25 cellular contexts compared by ENCODE assay signal in the genomic region with DNA sequence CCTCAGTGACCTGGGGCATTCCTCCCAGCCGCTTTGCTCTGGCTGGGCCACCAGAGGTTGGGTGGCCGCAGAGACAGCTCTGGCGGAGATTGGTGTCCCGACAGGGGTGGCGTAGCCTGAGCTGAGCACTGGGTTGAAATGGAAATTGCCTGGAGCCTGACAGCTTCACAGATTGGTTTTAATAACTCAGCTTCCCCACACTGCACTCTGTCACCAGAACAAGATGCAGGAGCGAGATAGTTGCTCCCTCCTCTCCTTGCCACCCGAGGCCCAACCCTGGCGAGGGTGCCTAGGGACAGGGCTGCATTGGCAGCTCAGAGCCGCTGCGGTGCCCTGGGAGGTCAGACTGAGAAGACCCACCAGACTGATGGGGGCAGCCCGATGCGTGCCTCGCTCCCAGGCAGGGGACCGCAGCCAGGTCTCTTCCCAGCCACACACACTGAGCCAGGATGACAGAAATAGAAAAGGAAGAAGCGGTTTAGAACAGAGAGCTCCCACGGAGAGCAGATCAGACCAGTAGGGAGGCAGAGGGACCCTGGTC.
"Had no signal": no experiment of that assay in that cellular context is flagged by ENCODE, and none has a peak within 500 bp of the region (broad histone marks: within the 10 kb centered on the region; RNA-seq: fewer than 3 reads in every experiment).

No MANE protein-coding gene starts in this region.

- H3K4me1 Mint-ChIP-seq: activated CD8-positive, alpha-beta memory T cell treated with anti-CD3 and anti-CD28 coated beads, Interleukin-2, amount 10 ng/mL, durations not matched to agents 7 days and 5 days had no signal

- H3K9me3 ChIP-seq: thoracic aorta had no signal

- DNase-seq: activated CD4-positive, alpha-beta T cell treated with anti-CD3 and anti-CD28 coated beads for 36 hours; activated CD4-positive, CD25-positive, alpha-beta regulatory T cell; activated CD8-positive, alpha-beta memory T cell treated with anti-CD3 and anti-CD28 coated beads, Interleukin-2, amount 10 ng/mL, durations not matched to agents 7 days and 5 days; activated CD8-positive, alpha-beta T cell treated with anti-CD3 and anti-CD28 coated beads, Interleukin-2, amount 10 ng/mL, durations not matched to agents 7 days and 5 days; activated naive CD4-positive, alpha-beta T cell treated with Interleukin-2 at 50 U/mL for 16 hours; activated T-cell treated with anti-CD3 and anti-CD28 coated beads, Interleukin-2, amount 50 U/mL, for 48 hours; mammary epithelial cell; naive thymus-derived CD4-positive, alpha-beta T cell; stimulated activated CD4-positive, alpha-beta T cell treated with anti-CD3 and anti-CD28 coated beads, Interleukin-12 subunit alpha, Interleukin-12 subunit beta, amount 100 ng/mL, for 4 hours; stimulated activated CD4-positive, alpha-beta T cell treated with anti-CD3 and anti-CD28 coated beads, Interleukin-4, amount 100 ng/mL, for 24 hours; trophoblast cell had no signal

- H3K27ac ChIP-seq: neural progenitor cell, skin epidermis, thoracic aorta had no signal

- H2AFZ ChIP-seq: neural progenitor cell had no signal

- H3K27me3 ChIP-seq: neural progenitor cell had no signal

- H3K4me2 ChIP-seq: neural progenitor cell had no signal

- H3K27ac Mint-ChIP-seq: activated CD4-positive, alpha-beta T cell treated with anti-CD3 and anti-CD28 coated beads for 36 hours; activated CD8-positive, alpha-beta memory T cell treated with anti-CD3 and anti-CD28 coated beads, Interleukin-2, amount 10 ng/mL, durations not matched to agents 7 days and 5 days; activated CD8-positive, alpha-beta T cell treated with anti-CD3 and anti-CD28 coated beads, Interleukin-2, amount 10 ng/mL, durations not matched to agents 7 days and 5 days; activated naive CD8-positive, alpha-beta T cell; activated T-helper 2 cell treated with anti-CD3 and anti-CD28 coated beads, Interferon-gamma antibody, Interleukin-2, Interleukin-4, amounts not matched to agents 10 μg/mL and 5 μg/mL and 100 μg/mL, durations not matched to agents 14 hours and 24 hours and 36 hours; mesothelial cell of epicardium; neural progenitor cell; progenitor cell of endocrine pancreas; stimulated activated effector memory CD8-positive, alpha-beta T cell treated with anti-CD3 and anti-CD28 coated beads, Interleukin-12 subunit alpha, Interleukin-12 subunit beta, amount 100 ng/mL, for 72 hours; stimulated activated naive CD8-positive, alpha-beta T cell treated with anti-CD3 and anti-CD28 coated beads, Interleukin-15, Interleukin-2, amounts not matched to agents 100 ng/mL and 50 ng/mL, for 24 hours had no signal

- FAIRE-seq: endothelial cell of umbilical vein, islet of Langerhans, urothelium cell line had no signal

- H3K27me3 Mint-ChIP-seq: activated CD4-positive, alpha-beta T cell treated with anti-CD3 and anti-CD28 coated beads for 36 hours; activated CD8-positive, alpha-beta memory T cell treated with anti-CD3 and anti-CD28 coated beads, Interleukin-2, amount 10 ng/mL, durations not matched to agents 7 days and 5 days; activated naive CD8-positive, alpha-beta T cell; naive thymus-derived CD4-positive, alpha-beta T cell; progenitor cell of endocrine pancreas; stimulated activated naive CD8-positive, alpha-beta T cell treated with anti-CD3 and anti-CD28 coated beads, Interleukin-15, Interleukin-2, amounts not matched to agents 100 ng/mL and 50 ng/mL, for 24 hours had no signal

- H3K9me3 Mint-ChIP-seq: activated T-helper 2 cell treated with anti-CD3 and anti-CD28 coated beads, Interferon-gamma antibody, Interleukin-2, Interleukin-4, amounts not matched to agents 10 μg/mL and 5 μg/mL and 100 μg/mL, durations not matched to agents 14 hours and 24 hours and 36 hours; mesothelial cell of epicardium; naive thymus-derived CD4-positive, alpha-beta T cell; neural progenitor cell; stimulated activated effector memory CD8-positive, alpha-beta T cell treated with anti-CD3 and anti-CD28 coated beads, Interleukin-12 subunit alpha, Interleukin-12 subunit beta, amount 100 ng/mL, for 72 hours; stimulated activated naive CD8-positive, alpha-beta T cell treated with anti-CD3 and anti-CD28 coated beads, Interleukin-15, Interleukin-2, amounts not matched to agents 100 ng/mL and 50 ng/mL, for 24 hours had no signal

- ATAC-seq: activated CD4-positive, alpha-beta T cell treated with anti-CD3 and anti-CD28 coated beads for 36 hours; activated CD8-positive, alpha-beta memory T cell treated with anti-CD3 and anti-CD28 coated beads, Interleukin-2, amount 10 ng/mL, durations not matched to agents 7 days and 5 days; activated CD8-positive, alpha-beta T cell treated with anti-CD3 and anti-CD28 coated beads, Interleukin-2, amount 10 ng/mL, durations not matched to agents 7 days and 5 days; naive thymus-derived CD4-positive, alpha-beta T cell; sciatic nerve; stimulated activated effector memory CD8-positive, alpha-beta T cell treated with anti-CD3 and anti-CD28 coated beads, Interleukin-12 subunit alpha, Interleukin-12 subunit beta, amount 100 ng/mL, for 72 hours had no signal

- H3K4me3 ChIP-seq: coronary artery, neural progenitor cell, skin epidermis, thoracic aorta had no signal

- H3K4me3 Mint-ChIP-seq: activated CD4-positive, alpha-beta T cell treated with anti-CD3 and anti-CD28 coated beads for 36 hours; activated CD8-positive, alpha-beta memory T cell treated with anti-CD3 and anti-CD28 coated beads, Interleukin-2, amount 10 ng/mL, durations not matched to agents 7 days and 5 days; activated CD8-positive, alpha-beta T cell treated with anti-CD3 and anti-CD28 coated beads, Interleukin-2, amount 10 ng/mL, durations not matched to agents 7 days and 5 days; activated naive CD8-positive, alpha-beta T cell; mesothelial cell of epicardium; naive thymus-derived CD4-positive, alpha-beta T cell; neural progenitor cell; stimulated activated effector memory CD8-positive, alpha-beta T cell treated with anti-CD3 and anti-CD28 coated beads, Interleukin-12 subunit alpha, Interleukin-12 subunit beta, amount 100 ng/mL, for 72 hours; stimulated activated naive CD8-positive, alpha-beta T cell treated with anti-CD3 and anti-CD28 coated beads, Interleukin-15, Interleukin-2, amounts not matched to agents 100 ng/mL and 50 ng/mL, for 24 hours had no signal

- H3K9ac ChIP-seq: neural progenitor cell had no signal

- H3K36me3 ChIP-seq: neural progenitor cell had no signal
